ENCODE assay signal across 8 cellular contexts in genomic region chr3:46566040-46566631, GRCh38. TPM values are rescaled to one million over a fixed set of nuclear protein-coding genes. Genes with fewer than 3 reads are reported as not detected.
DNase-seq lines count a peak whose midpoint lies in the region; ATAC-seq and TF ChIP-seq lines count a peak whose summit lies in the region.

LRRC2 (minus strand) TSS chr3:46566302; CDS start chr3:46551591, 14,711 bp downstream.

- peak within 1 kb of the TSS; percentile 54 for H3K4me3 ChIP-seq in choroid plexus epithelial cell (ENCODE audit: low read depth, low read length)

- no peaks in the 10 kb centered on the region for H3K9me3 Mint-ChIP-seq in stimulated activated effector memory CD8-positive, alpha-beta T cell treated with anti-CD3 and anti-CD28 coated beads, Interleukin-12 subunit alpha, Interleukin-12 subunit beta, amount 100 ng/mL, for 72 hours

- DNase-seq in GM03348 (ENCODE audit: low spot score) (peak; percentile 90), T-helper 2 cell (peak in 3 of 5 experiments; percentile 6 to 70 (median 9)), choroid plexus epithelial cell (ENCODE audit: low read depth) (peak; percentile 71), left colon (peak; percentile 46 to 49), globus pallidus (ENCODE audit: low spot score) (no peak)
- DNase-seq in stimulated activated effector memory CD8-positive, alpha-beta T cell treated with anti-CD3 and anti-CD28 coated beads, Interleukin-12 subunit alpha, Interleukin-12 subunit beta, amount 100 ng/mL, for 72 hours (ENCODE audit: low spot score in 2 of 2), result no peak

- intact Hi-C loops in left colon (cut with DNase I, micrococcal nuclease), result no loop called here

- no peak for TF ChIP-seq CTCF in choroid plexus epithelial cell (conservative IDR thresholded peaks at IDR 0.05; ENCODE audit: low read depth, low read length)

- H3K36me3 Mint-ChIP-seq in stimulated activated effector memory CD8-positive, alpha-beta T cell treated with anti-CD3 and anti-CD28 coated beads, Interleukin-12 subunit alpha, Interleukin-12 subunit beta, amount 100 ng/mL, for 72 hours, result no peaks in the 10 kb centered on the region

- H3K27ac Mint-ChIP-seq in stimulated activated effector memory CD8-positive, alpha-beta T cell treated with anti-CD3 and anti-CD28 coated beads, Interleukin-12 subunit alpha, Interleukin-12 subunit beta, amount 100 ng/mL, for 72 hours, result no peak within 1 kb of the TSS

- peak within 1 kb of the TSS; percentile 51 for H3K4me3 Mint-ChIP-seq in stimulated activated effector memory CD8-positive, alpha-beta T cell treated with anti-CD3 and anti-CD28 coated beads, Interleukin-12 subunit alpha, Interleukin-12 subunit beta, amount 100 ng/mL, for 72 hours

- ATAC-seq in left colon (peak; percentile 83), GM21825 (IDR thresholded peaks at IDR 0.05; ENCODE audit: unreplicated experiment) (no peak), GM21786 (IDR thresholded peaks at IDR 0.05; ENCODE audit: unreplicated experiment) (no peak)
- peak; percentile 70 for ATAC-seq in stimulated activated effector memory CD8-positive, alpha-beta T cell treated with anti-CD3 and anti-CD28 coated beads, Interleukin-12 subunit alpha, Interleukin-12 subunit beta, amount 100 ng/mL, for 72 hours

- peaks cover 14% of the 10 kb centered on the region for H3K4me1 Mint-ChIP-seq in stimulated activated effector memory CD8-positive, alpha-beta T cell treated with anti-CD3 and anti-CD28 coated beads, Interleukin-12 subunit alpha, Interleukin-12 subunit beta, amount 100 ng/mL, for 72 hours

RNA-seq across cellular contexts. Expression of gene LRRC2, which starts in this region (rescaled TPM):
- total RNA-seq in left colon, result 1 to 10 TPM; 1.5 TPM

Comparison
In these comparisons a context has a peak if more than half of its experiments do, and no peak if none do; other contexts are left out.
1. DNase-seq: peak in GM03348 (single experiment), T-helper 2 cell (3 of 5), choroid plexus epithelial cell (single experiment) and left colon (2 of 2); none in stimulated activated effector memory CD8-positive, alpha-beta T cell treated with anti-CD3 and anti-CD28 coated beads, Interleukin-12 subunit alpha, Interleukin-12 subunit beta, amount 100 ng/mL, for 72 hours (0 of 2) and globus pallidus (single experiment).
2. ATAC-seq: peak in left colon (single experiment) and stimulated activated effector memory CD8-positive, alpha-beta T cell treated with anti-CD3 and anti-CD28 coated beads, Interleukin-12 subunit alpha, Interleukin-12 subunit beta, amount 100 ng/mL, for 72 hours (single experiment); none in GM21825 (single experiment) and GM21786 (single experiment).